ENCODE assay signal across 13 cellular contexts in genomic region chr21:45994086-45994661, GRCh38. TPM values are rescaled to one million over a fixed set of nuclear protein-coding genes. Genes with fewer than 3 reads are reported as not detected.
A peak's percentile ranks its signal among the peaks of the same experiment; 100 is the strongest.
DNase-seq lines count a peak whose midpoint lies in the region; ATAC-seq and TF ChIP-seq lines count a peak whose summit lies in the region.
"Had no signal": no experiment of that assay in that cellular context is flagged by ENCODE, and none has a peak within 500 bp of the region (broad histone marks: within the 10 kb centered on the region; RNA-seq: fewer than 3 reads in every experiment).

No MANE protein-coding gene starts in this region.

- H3K9ac ChIP-seq in stomach smooth muscle (ENCODE audit: low read length in 2 of 2), result no peak overlapping the region
- H3K9ac ChIP-seq: parathyroid adenoma had no signal

- H3K4me3 ChIP-seq in HEK293 (ENCODE audit: low read depth, low read length), result no peak overlapping the region
- no peak overlapping the region for H3K4me3 ChIP-seq in choroid plexus epithelial cell (ENCODE audit: low read depth, low read length)
- H3K4me3 ChIP-seq in left lung, result no peak overlapping the region
- no peak overlapping the region for H3K4me3 ChIP-seq in stomach smooth muscle (ENCODE audit: low read length in 2 of 2)

- H3K27ac ChIP-seq in HEK293 (ENCODE audit: extremely low read depth, low read depth, low read length) (no peak overlapping the region), left lung (no peak overlapping the region), stomach smooth muscle (ENCODE audit: low read length) (peak overlapping the region; percentile 71)
- H3K27ac ChIP-seq: parathyroid adenoma had no signal

- CTCF ChIA-PET in HEK293 (lab: Yijun Ruan, JAX), result no interaction called here

- H3K4me1 ChIP-seq in HEK293 (ENCODE audit: control insufficient read depth, insufficient read depth, low read length) (no peaks in the 10 kb centered on the region), left lung (no peaks in the 10 kb centered on the region), stomach smooth muscle (ENCODE audit: control insufficient read depth, insufficient read depth, low read length) (peaks cover 49% of the 10 kb centered on the region)
- H3K4me1 ChIP-seq: parathyroid adenoma had no signal

- peaks cover 0 to 70% of the 10 kb centered on the region in 2 experiments; a peak in 1 of 3 replicates for H3K36me3 ChIP-seq in HEK293 (ENCODE audit: control insufficient read depth in 2 of 2, insufficient read depth in 1 of 2, low read length in 2 of 2)
- H3K36me3 ChIP-seq in left lung, result peaks cover 0 to 36% of the 10 kb centered on the region in 2 donors
- H3K36me3 ChIP-seq in stomach smooth muscle (ENCODE audit: control insufficient read depth in 2 of 2, insufficient read depth in 2 of 2, low read length in 2 of 2), result peaks cover 50% of the 10 kb centered on the region in 2 donors

- POLR2A ChIA-PET in HEK293 (lab: Yijun Ruan, JAX), result interaction anchor here (0.8 to 1.0 kb wide), 2 partner anchors 10 kb away, joined by 4 read pairs; no protein-coding TSS in a partner anchor

- DNase-seq in choroid plexus epithelial cell (ENCODE audit: low read depth) (peak; percentile 44), left lung (peak; percentile 30 to 69), SIG-M5 (lab: John Stamatoyannopoulos, UW) (no peak), NCI-H1417 treated with DMSO at 0.1 percent for 48 hours (lab: John Stamatoyannopoulos, UW) (no peak)
- DNase-seq: NCI-H2227 treated with DMSO at 0.1 percent for 48 hours; stimulated activated CD4-positive, alpha-beta T cell treated with anti-CD3 and anti-CD28 coated beads, Interleukin-4, amount 100 ng/mL, for 4 hours; stimulated activated naive CD8-positive, alpha-beta T cell treated with anti-CD3 and anti-CD28 coated beads, Interleukin-15, Interleukin-2, amounts not matched to agents 100 U/mL and 50 U/mL, for 24 hours had no signal

- no peak for ATAC-seq in left lung
- no peak for ATAC-seq in GM18519 (IDR thresholded peaks at IDR 0.05; ENCODE audit: low FRiP score, unreplicated experiment)
- ATAC-seq in GM19397 (IDR thresholded peaks at IDR 0.05; ENCODE audit: unreplicated experiment), result no peak
- ATAC-seq: activated CD8-positive, alpha-beta T cell treated with anti-CD3 and anti-CD28 coated beads for 36 hours; stimulated activated naive CD8-positive, alpha-beta T cell treated with anti-CD3 and anti-CD28 coated beads, Interleukin-15, Interleukin-2, amounts not matched to agents 100 U/mL and 50 U/mL, for 24 hours had no signal

- intact Hi-C loops in left lung (cut with DNase I), result no loop called here

- H3K27me3 ChIP-seq in left lung, result no peaks in the 10 kb centered on the region
- no peaks in the 10 kb centered on the region for H3K27me3 ChIP-seq in stomach smooth muscle (ENCODE audit: control insufficient read depth in 1 of 2, insufficient read depth in 2 of 2, low read length in 2 of 2)

- TF ChIP-seq CTCF in HEK293 (tag by site-specific recombination; IDR thresholded peaks at IDR 0.05), result no peak
- no peak for TF ChIP-seq CTCF in choroid plexus epithelial cell (conservative IDR thresholded peaks at IDR 0.05; ENCODE audit: low read depth, low read length)
- TF ChIP-seq CTCF in left lung (IDR thresholded peaks at IDR 0.05), result no peak

- H3K9me3 ChIP-seq in HEK293 (ENCODE audit: control insufficient read depth, insufficient read depth, low read depth, low read length) (no peaks in the 10 kb centered on the region), left lung (no peaks in the 10 kb centered on the region), stomach smooth muscle (ENCODE audit: control insufficient read depth in 2 of 2, low read length in 2 of 2) (no peaks in the 10 kb centered on the region)

TF ChIP-seq in HEK293, 187 proteins besides CTCF, POLR2A, EP300 and RAD21:
- TF ChIP-seq, protein P1, sequence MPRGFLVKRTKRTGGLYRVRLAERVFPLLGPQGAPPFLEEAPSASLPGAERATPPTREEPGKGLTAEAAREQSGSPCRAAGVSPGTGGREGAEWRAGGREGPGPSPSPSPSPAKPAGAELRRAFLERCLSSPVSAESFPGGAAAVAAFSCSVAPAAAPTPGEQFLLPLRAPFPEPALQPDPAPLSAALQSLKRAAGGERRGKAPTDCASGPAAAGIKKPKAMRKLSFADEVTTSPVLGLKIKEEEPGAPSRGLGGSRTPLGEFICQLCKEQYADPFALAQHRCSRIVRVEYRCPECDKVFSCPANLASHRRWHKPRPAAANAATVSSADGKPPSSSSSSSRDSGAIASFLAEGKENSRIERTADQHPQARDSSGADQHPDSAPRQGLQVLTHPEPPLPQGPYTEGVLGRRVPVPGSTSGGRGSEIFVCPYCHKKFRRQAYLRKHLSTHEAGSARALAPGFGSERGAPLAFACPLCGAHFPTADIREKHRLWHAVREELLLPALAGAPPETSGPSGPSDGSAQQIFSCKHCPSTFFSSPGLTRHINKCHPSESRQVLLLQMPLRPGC (tag by site-specific recombination; IDR thresholded peaks at IDR 0.05), result no peak
- 0 out of 2 replicates have a peak, but pooled peaks have one; percentile 2 for TF ChIP-seq ZNF341 (tag by site-specific recombination; IDR thresholded peaks at IDR 0.05; ENCODE audit: low read depth)
TF ChIP-seq in HEK293: peak in this region for 1.

RNA-seq across cellular contexts. Expression of gene COL6A1, which starts 12.6 kb away (rescaled TPM):
- 100 to 1,000 TPM; 272 to 322 TPM for total RNA-seq in left lung

Comparison
In these comparisons a context has a peak if more than half of its experiments do, and no peak if none do; other contexts are left out.
1. DNase-seq: peak in choroid plexus epithelial cell (single experiment) and left lung (2 of 2); none in SIG-M5 (single experiment) and NCI-H1417 treated with DMSO at 0.1 percent for 48 hours (single experiment).